8 cellular contexts compared by ENCODE assay signal in genomic region chr6:16238658-16239089, GRCh38. TPM values are rescaled to one million over a fixed set of nuclear protein-coding genes. Genes with fewer than 3 reads are reported as not detected.
A peak's percentile ranks its signal among the peaks of the same experiment; 100 is the strongest.
DNase-seq lines count a peak whose midpoint lies in the region; ATAC-seq, FAIRE-seq and TF ChIP-seq lines count a peak whose summit lies in the region.

No MANE protein-coding gene starts in this region.

- H3K27me3 ChIP-seq in adipocyte (replicated peaks; ENCODE audit: control insufficient read depth, insufficient read depth, low read length): no peaks in the 10 kb centered on the region
- peaks cover 28% of the 10 kb centered on the region for H3K27me3 ChIP-seq in keratinocyte (ENCODE audit: control insufficient read depth, extremely low read depth, insufficient read depth, low read length)
- H3K27me3 ChIP-seq in testis: no peaks in the 10 kb centered on the region

- FAIRE-seq in keratinocyte (lab: Jason Lieb, UNC): no peak

- H3K4me1 ChIP-seq in adipocyte (ENCODE audit: control insufficient read depth, insufficient read depth, low read length) (peaks cover 11% of the 10 kb centered on the region), keratinocyte (ENCODE audit: control insufficient read depth, extremely low read depth, insufficient read depth, low read length) (peaks cover 17% of the 10 kb centered on the region), testis (peaks cover 55% of the 10 kb centered on the region)

- no peak for TF ChIP-seq POLR2A in testis (IDR thresholded peaks at IDR 0.05)

- H3K9me3 ChIP-seq in adipocyte (ENCODE audit: control insufficient read depth, low read length): no peaks in the 10 kb centered on the region
- no peaks in the 10 kb centered on the region for H3K9me3 ChIP-seq in keratinocyte (ENCODE audit: control insufficient read depth, low read depth, low read length)
- H3K9me3 ChIP-seq in testis: no peaks in the 10 kb centered on the region

- peak overlapping the region; percentile 84 for H3K4me2 ChIP-seq in keratinocyte (ENCODE audit: control insufficient read depth, extremely low read depth, insufficient read depth, low read depth, low read length)

- H3K4me3 ChIP-seq in adipocyte (ENCODE audit: low read length) (peak overlapping the region; percentile 86), keratinocyte (ENCODE audit: control insufficient read depth in 2 of 3, extremely low read depth in 1 of 3, insufficient read depth in 2 of 3, low read depth in 1 of 3, low read length in 3 of 3) (peak overlapping the region; percentile 26 to 62 (median 27)), testis (peak overlapping the region; percentile 73 to 84)

- DNase-seq in adipocyte (ENCODE audit: low read depth) (no peak), keratinocyte (ENCODE audit: low read depth, low spot score) (no peak), testis (peak; percentile 37), NCI-H345 (lab: John Stamatoyannopoulos, UW) (no peak)
- no peak for DNase-seq in stimulated activated CD4-positive, alpha-beta T cell treated with anti-CD3 and anti-CD28 coated beads, Interleukin-4, amount 100 ng/mL, for 4 hours
- no peak for DNase-seq in stimulated activated CD4-positive, alpha-beta T cell treated with anti-CD3 and anti-CD28 coated beads, Interleukin-12 subunit alpha, Interleukin-12 subunit beta, amount 100 ng/mL, for 4 hours

- 0% methylated on average over 12 to 27 of the region's 34 CpGs for WGBS in testis, 2 donors

- H2AFZ ChIP-seq in keratinocyte (ENCODE audit: control insufficient read depth, low read length): peak overlapping the region; percentile 50

- no peaks in the 10 kb centered on the region for H3K79me2 ChIP-seq in keratinocyte (ENCODE audit: control insufficient read depth, insufficient read depth, low read length)

- TF ChIP-seq CTCF in keratinocyte (optimal IDR thresholded peaks at IDR 0.05 in 1 of 3, IDR thresholded peaks at IDR 0.05 in 1 of 3, conservative IDR thresholded peaks at IDR 0.05 in 1 of 3; ENCODE audit: extremely low read depth in 1 of 3, insufficient read depth in 2 of 3, low read length in 3 of 3): no peak
- no peak for TF ChIP-seq CTCF in testis (IDR thresholded peaks at IDR 0.05)

- dilution Hi-C loops in keratinocyte (cut with MboI; ENCODE audit: extremely low pct_ligation_motif_present, low sequenced_read_pairs): no loop called here

- intact Hi-C loops in testis (cut with DNase I; ENCODE audit: low total_unique reads): no loop called here

- ATAC-seq in GM19023 (IDR thresholded peaks at IDR 0.05; ENCODE audit: unreplicated experiment): peak; percentile 30
- ATAC-seq in HG03097 (IDR thresholded peaks at IDR 0.05; ENCODE audit: low FRiP score, unreplicated experiment): peak; percentile 5

- H3K36me3 ChIP-seq in adipocyte (ENCODE audit: control insufficient read depth, insufficient read depth, low read length, severe bottlenecking): no peaks in the 10 kb centered on the region
- no peaks in the 10 kb centered on the region for H3K36me3 ChIP-seq in keratinocyte (ENCODE audit: control insufficient read depth in 2 of 2, extremely low read depth in 1 of 2, insufficient read depth in 2 of 2, low read length in 2 of 2)
- H3K36me3 ChIP-seq in testis (ENCODE audit: low read depth, missing control alignments): no peaks in the 10 kb centered on the region

- H3K27ac ChIP-seq in keratinocyte (ENCODE audit: control insufficient read depth, insufficient read depth, low read length) (no peak overlapping the region), testis (peak overlapping the region; percentile 77 to 88)

- no peaks in the 10 kb centered on the region for H4K20me1 ChIP-seq in keratinocyte (ENCODE audit: control insufficient read depth, extremely low read depth, insufficient read depth, low read length)

- H3K9ac ChIP-seq in adipocyte (ENCODE audit: low read length) (peak overlapping the region; percentile 71), keratinocyte (ENCODE audit: control insufficient read depth, extremely low read depth, insufficient read depth, low read length) (peak overlapping the region; percentile 15)

- no peaks in the 10 kb centered on the region for H3K9me1 ChIP-seq in keratinocyte (ENCODE audit: control insufficient read depth, extremely low read depth, insufficient read depth, low read length)

RNA-seq across cellular contexts. Expression of gene GMPR, which starts 0.3 kb away (rescaled TPM):
- 0.32 to 0.88 TPM (median 0.50 TPM) in 3 replicates for polyA plus RNA-seq in keratinocyte
- polyA plus RNA-seq in keratinocyte (2011; ENCODE audit: low read depth): not detected
- 0.39 and 0.45 TPM in 2 replicates for polyA plus RNA-seq in keratinocyte (2011; cell fraction: cytosol; rRNA removed)
- 0.47 TPM in 1 of 2 replicates, not detected in the other for polyA plus RNA-seq in keratinocyte (2011; cell fraction: nucleus; rRNA removed)
- polyA plus RNA-seq in keratinocyte (2012; ENCODE audit: low replicate concordance): 0.34 and 0.45 TPM in 2 replicates
- 0.70 to 1.4 TPM (median 1.1 TPM) in 3 replicates for polyA minus RNA-seq in keratinocyte
- polyA minus RNA-seq in keratinocyte (2011; cell fraction: cytosol; rRNA and poly(A)+ RNA removed): not detected
- 0.53 TPM in 1 of 2 replicates, not detected in the other for polyA minus RNA-seq in keratinocyte (2011; cell fraction: nucleus; rRNA and poly(A)+ RNA removed)
- total RNA-seq in testis: 100 to 1,000 TPM; 164 to 215 TPM
- 121 TPM for polyA plus RNA-seq in testis (ENCODE audit: insufficient read depth, low read depth, low replicate concordance)

Comparison
In these comparisons a context has a peak if more than half of its experiments do, and no peak if none do; other contexts are left out.
1. H3K4me3 ChIP-seq: peak in every context shown above with its lines; median percentile 86 in adipocyte; 78 in testis; 27 in keratinocyte.
2. RNA of gene GMPR, which starts 0.3 kb away (polyA plus RNA-seq): 121 TPM in testis (single experiment); 0.32 to 0.88 TPM in keratinocyte; every median in the first group is over 10 times any median in the second.